ENCODE assay signal across 26 cellular contexts in genomic region chr12:97194551-97194950, GRCh38.
"Had no signal": no experiment of that assay in that cellular context is flagged by ENCODE, and none has a peak within 500 bp of the region (broad histone marks: within the 10 kb centered on the region; RNA-seq: fewer than 3 reads in every experiment).

No MANE protein-coding gene starts in this region.

- ATAC-seq: activated CD4-positive, CD25-positive, alpha-beta regulatory T cell treated with anti-CD3 and anti-CD28 coated beads, Interleukin-2, amount 50 U/mL, for 24 hours; activated T-cell treated with anti-CD3 and anti-CD28 coated beads, Interleukin-2, amount 50 U/mL, for 72 hours; heart right ventricle; left ventricle myocardium superior; mucosa of descending colon; right lobe of liver; stimulated activated effector memory CD8-positive, alpha-beta T cell treated with anti-CD3 and anti-CD28 coated beads, Interleukin-12 subunit alpha, Interleukin-12 subunit beta, amount 100 ng/mL, for 72 hours had no signal

- DNase-seq: activated CD4-positive, alpha-beta memory T cell treated with anti-CD3 and anti-CD28 coated beads, Interleukin-2, amount 10 ng/mL, durations not matched to agents 7 days and 5 days; activated CD4-positive, alpha-beta T cell treated with anti-CD3 and anti-CD28 coated beads, Interleukin-2, amount 10 ng/mL, durations not matched to agents 24 days and 14 days; activated effector memory CD4-positive, alpha-beta T cell treated with Interleukin-2 at 50 U/mL for 16 hours; activated naive CD4-positive, alpha-beta T cell treated with anti-CD3 and anti-CD28 coated beads for 36 hours; activated naive CD8-positive, alpha-beta T cell treated with anti-CD3 and anti-CD28 coated beads, Interleukin-2, amount 10 ng/mL, durations not matched to agents 7 days and 5 days; activated T-cell treated with anti-CD3 and anti-CD28 coated beads, Interleukin-2, amount 50 U/mL, for 72 hours; amniotic stem cell; cortex of kidney; endodermal cell; heart right ventricle; left ventricle myocardium superior; mucosa of descending colon; nephron progenitor cell; nucleus accumbens; right lobe of liver; stimulated activated CD4-positive, alpha-beta T cell treated with anti-CD3 and anti-CD28 coated beads, Interleukin-2, amount 100 ng/mL, for 24 hours; stomach; uterus had no signal

- H3K36me3 ChIP-seq: cardiac muscle cell, heart right ventricle, right lobe of liver, stomach, suprapubic skin, tibial nerve, uterus had no signal

- H3K4me1 ChIP-seq: heart right ventricle, right lobe of liver, stomach, suprapubic skin, tibial nerve, uterus had no signal

- H3K27ac ChIP-seq: cardiac muscle cell, epithelial cell of prostate, heart right ventricle, right lobe of liver, skin epidermis, stomach, suprapubic skin, tibial nerve, uterus, VCaP had no signal

- H3K27me3 ChIP-seq: cardiac muscle cell, heart right ventricle, right lobe of liver, stomach, suprapubic skin, tibial nerve, uterus had no signal

- H3K9me3 ChIP-seq: right lobe of liver, uterus had no signal

- H3K4me3 ChIP-seq: cardiac muscle cell, heart right ventricle, mucosa of descending colon, right lobe of liver, skin epidermis, stomach, suprapubic skin, tibial nerve, uterus had no signal
